Comparison of ENCODE assay signal across 30 cellular contexts in genomic region chr11:26443617-26444016, GRCh38.
"Had no signal": no experiment of that assay in that cellular context is flagged by ENCODE, and none has a peak within 500 bp of the region (broad histone marks: within the 10 kb centered on the region; RNA-seq: fewer than 3 reads in every experiment).

No MANE protein-coding gene starts in this region.

- H3K4me1 ChIP-seq: ascending aorta had no signal

- DNase-seq: activated B cell treated with CpG ODN at 0.5 μM for 24 hours; activated CD4-positive, alpha-beta memory T cell treated with anti-CD3 and anti-CD28 coated beads for 36 hours; activated CD4-positive, alpha-beta T cell treated with anti-CD3 and anti-CD28 coated beads for 4 hours; activated CD4-positive, alpha-beta T cell treated with anti-CD3 and anti-CD28 coated beads, Interleukin-2, amount 10 ng/mL, durations not matched to agents 24 days and 14 days; activated CD4-positive, alpha-beta T cell treated with anti-CD3 and anti-CD28 coated beads, Interleukin-2, amount 50 U/mL, for 1 hour; activated CD4-positive, alpha-beta T cell treated with anti-CD3 and anti-CD28 coated beads, Interleukin-2, amount 50 U/mL, for 4 hours; activated CD4-positive, CD25-positive, alpha-beta regulatory T cell treated with anti-CD3 and anti-CD28 coated beads, Interleukin-2, amount 50 U/mL, for 72 hours; activated CD8-positive, alpha-beta memory T cell treated with anti-CD3 and anti-CD28 coated beads, Interleukin-2, amount 50 U/mL, for 4 hours; activated CD8-positive, alpha-beta T cell treated with anti-CD3 and anti-CD28 coated beads for 36 hours; activated effector memory CD4-positive, alpha-beta T cell treated with anti-CD3 and anti-CD28 coated beads, Interleukin-2, amount 50 U/mL, for 16 hours; activated naive CD4-positive, alpha-beta T cell treated with anti-CD3 and anti-CD28 coated beads, Interleukin-2, amount 10 ng/mL, durations not matched to agents 7 days and 5 days; activated naive CD4-positive, alpha-beta T cell treated with Interleukin-2 at 50 U/mL for 16 hours; activated naive CD8-positive, alpha-beta T cell treated with anti-CD3 and anti-CD28 coated beads, Interleukin-2, amount 10 ng/mL, durations not matched to agents 7 days and 5 days; activated naive CD8-positive, alpha-beta T cell treated with anti-CD3 and anti-CD28 coated beads, Interleukin-2, amount 50 U/mL, for 24 hours; activated T-cell treated with anti-CD3 and anti-CD28 coated beads for 4 hours; activated T-cell treated with anti-CD3 and anti-CD28 coated beads, Interleukin-2, amount 50 U/mL, for 1 hour; activated T-cell treated with anti-CD3 and anti-CD28 coated beads, Interleukin-2, amount 50 U/mL, for 4 hours; activated T-cell treated with anti-CD3 and anti-CD28 coated beads, Interleukin-2, amount 50 U/mL, for 72 hours; amygdala; anterior cingulate cortex; caudate nucleus; cerebellar nuclear complex; T-helper 2 cell; T-helper 9 cell had no signal

- H3K4me3 ChIP-seq: ascending aorta, cardiac muscle cell had no signal

- H3K27me3 ChIP-seq: ascending aorta, cardiac muscle cell had no signal

- H3K9me3 ChIP-seq: ascending aorta had no signal

- ATAC-seq: activated CD8-positive, alpha-beta T cell treated with anti-CD3 and anti-CD28 coated beads for 36 hours; activated naive CD8-positive, alpha-beta T cell treated with anti-CD3 and anti-CD28 coated beads, Interleukin-2, amount 50 U/mL, for 24 hours; activated T-cell treated with anti-CD3 and anti-CD28 coated beads, Interleukin-2, amount 50 U/mL, for 4 hours; activated T-cell treated with anti-CD3 and anti-CD28 coated beads, Interleukin-2, amount 50 U/mL, for 72 hours; activated T-helper 17 cell treated with anti-CD3 and anti-CD28 coated beads, Interleukin-2, amount 50 U/mL, for 72 hours had no signal

- H3K36me3 ChIP-seq: ascending aorta, cardiac muscle cell had no signal

- H3K27ac ChIP-seq: ascending aorta, cardiac muscle cell, VCaP had no signal

- FAIRE-seq: bronchial epithelial cell, TTC549 had no signal
